ENCODE assay signal across 14 cellular contexts in genomic region chr2:2876350-2877042, GRCh38.
"Had no signal": no experiment of that assay in that cellular context is flagged by ENCODE, and none has a peak within 500 bp of the region (broad histone marks: within the 10 kb centered on the region; RNA-seq: fewer than 3 reads in every experiment).

No MANE protein-coding gene starts in this region.

- ATAC-seq: activated CD4-positive, CD25-positive, alpha-beta regulatory T cell treated with anti-CD3 and anti-CD28 coated beads, Interleukin-2, amount 50 U/mL, for 24 hours; activated T-cell treated with anti-CD3 and anti-CD28 coated beads, Interleukin-2, amount 50 U/mL, for 72 hours; left ventricle myocardium superior; upper lobe of right lung had no signal

- H3K27ac Mint-ChIP-seq: activated naive CD8-positive, alpha-beta T cell treated with anti-CD3 and anti-CD28 coated beads, Interleukin-2, amount 10 ng/mL, durations not matched to agents 7 days and 5 days; activated T-cell treated with anti-CD3 and anti-CD28 coated beads, Interleukin-2, amount 50 U/mL, for 72 hours; stimulated activated naive CD8-positive, alpha-beta T cell treated with anti-CD3 and anti-CD28 coated beads, Interleukin-15, Interleukin-2, amounts not matched to agents 100 ng/mL and 50 ng/mL, for 24 hours; T-helper 2 cell treated with Interferon-gamma antibody and Interleukin-4, amounts not matched to agents 5 μg/mL and 100 μg/mL, for 36 hours had no signal

- H3K27me3 Mint-ChIP-seq: activated naive CD8-positive, alpha-beta T cell treated with anti-CD3 and anti-CD28 coated beads, Interleukin-2, amount 10 ng/mL, durations not matched to agents 7 days and 5 days; naive B cell; stimulated activated naive CD8-positive, alpha-beta T cell treated with anti-CD3 and anti-CD28 coated beads, Interleukin-15, Interleukin-2, amounts not matched to agents 100 ng/mL and 50 ng/mL, for 24 hours had no signal

- H3K4me3 Mint-ChIP-seq: activated naive CD8-positive, alpha-beta T cell treated with anti-CD3 and anti-CD28 coated beads, Interleukin-2, amount 10 ng/mL, durations not matched to agents 7 days and 5 days; activated T-cell treated with anti-CD3 and anti-CD28 coated beads, Interleukin-2, amount 50 U/mL, for 72 hours; stimulated activated naive CD8-positive, alpha-beta T cell treated with anti-CD3 and anti-CD28 coated beads, Interleukin-15, Interleukin-2, amounts not matched to agents 100 ng/mL and 50 ng/mL, for 24 hours; T-helper 2 cell treated with Interferon-gamma antibody and Interleukin-4, amounts not matched to agents 5 μg/mL and 100 μg/mL, for 36 hours had no signal

- H3K36me3 Mint-ChIP-seq: activated naive CD8-positive, alpha-beta T cell treated with anti-CD3 and anti-CD28 coated beads, Interleukin-2, amount 10 ng/mL, durations not matched to agents 7 days and 5 days; naive B cell had no signal

- H3K9me3 Mint-ChIP-seq: activated naive CD8-positive, alpha-beta T cell treated with anti-CD3 and anti-CD28 coated beads, Interleukin-2, amount 10 ng/mL, durations not matched to agents 7 days and 5 days; activated T-cell treated with anti-CD3 and anti-CD28 coated beads, Interleukin-2, amount 50 U/mL, for 72 hours; stimulated activated naive CD8-positive, alpha-beta T cell treated with anti-CD3 and anti-CD28 coated beads, Interleukin-15, Interleukin-2, amounts not matched to agents 100 ng/mL and 50 ng/mL, for 24 hours; T-helper 2 cell treated with Interferon-gamma antibody and Interleukin-4, amounts not matched to agents 5 μg/mL and 100 μg/mL, for 36 hours had no signal

- DNase-seq: activated CD4-positive, alpha-beta T cell treated with anti-CD3 and anti-CD28 coated beads, Interleukin-2, amount 50 U/mL, for 48 hours; activated CD8-positive, alpha-beta memory T cell treated with anti-CD3 and anti-CD28 coated beads, Interleukin-2, amount 50 U/mL, for 4 hours; activated naive CD8-positive, alpha-beta T cell treated with anti-CD3 and anti-CD28 coated beads, Interleukin-2, amount 10 ng/mL, durations not matched to agents 7 days and 5 days; activated T-cell treated with anti-CD3 and anti-CD28 coated beads, Interleukin-2, amount 50 U/mL, for 72 hours; effector CD8-positive, alpha-beta T cell; left ventricle myocardium superior; naive B cell; occipital lobe; stimulated activated CD4-positive, alpha-beta T cell treated with anti-CD3 and anti-CD28 coated beads, Interleukin-4, amount 100 ng/mL, for 1 hour; testis; upper lobe of right lung had no signal
